16 cellular contexts compared by ENCODE assay signal in genomic region chr5:87074072-87074471, GRCh38.
"Had no signal": no experiment of that assay in that cellular context is flagged by ENCODE, and none has a peak within 500 bp of the region (broad histone marks: within the 10 kb centered on the region; RNA-seq: fewer than 3 reads in every experiment).

No MANE protein-coding gene starts in this region.

- H3K27ac Mint-ChIP-seq: activated T-cell treated with anti-CD3 and anti-CD28 coated beads, Interleukin-2, amount 50 U/mL, for 72 hours; neural progenitor cell had no signal

- H3K9me3 ChIP-seq: pancreas, stomach, thoracic aorta had no signal

- H3K27me3 ChIP-seq: hepatocyte, neural progenitor cell, pancreas, stomach had no signal

- DNase-seq: activated B cell treated with CpG ODN at 0.5 μM for 24 hours; activated CD4-positive, alpha-beta T cell treated with anti-CD3 and anti-CD28 coated beads, Interleukin-2, amount 50 U/mL, for 1 hour; activated CD8-positive, alpha-beta memory T cell treated with anti-CD3 and anti-CD28 coated beads, Interleukin-2, amount 50 U/mL, for 4 hours; activated gamma-delta T cell treated with Interleukin-2 at 50 U/mL for 16 hours; activated T-cell treated with anti-CD3 and anti-CD28 coated beads, Interleukin-2, amount 50 U/mL, for 72 hours; caudate nucleus; effector memory CD4-positive, alpha-beta T cell; left ventricle myocardium superior; mesendoderm; pancreas; stimulated activated CD4-positive, alpha-beta T cell treated with anti-CD3 and anti-CD28 coated beads, Interleukin-4, amount 100 ng/mL, for 1 hour; stomach had no signal

- H3K36me3 Mint-ChIP-seq: neural progenitor cell had no signal

- H3K36me3 ChIP-seq: neural progenitor cell, pancreas, stomach, thoracic aorta had no signal

- H3K4me3 Mint-ChIP-seq: activated B cell treated with CpG ODN at 0.5 μM for 24 hours; activated T-cell treated with anti-CD3 and anti-CD28 coated beads, Interleukin-2, amount 50 U/mL, for 72 hours; neural progenitor cell; T-helper 1 cell treated with Interleukin-12 subunit alpha and Interleukin-12 subunit beta and Interleukin-4 antibody, amounts not matched to agents 30 μg/mL and 1 μg/mL, for 36 hours had no signal

- ATAC-seq: activated T-cell treated with anti-CD3 and anti-CD28 coated beads, Interleukin-2, amount 50 U/mL, for 72 hours; left ventricle myocardium superior; pancreas had no signal

- H3K27ac ChIP-seq: hepatocyte, neural progenitor cell, pancreas, thoracic aorta had no signal

- H3K4me1 ChIP-seq: neural progenitor cell, pancreas, stomach had no signal

- H3K4me1 Mint-ChIP-seq: neural progenitor cell had no signal

- H3K9me3 Mint-ChIP-seq: activated B cell treated with CpG ODN at 0.5 μM for 24 hours; activated T-cell treated with anti-CD3 and anti-CD28 coated beads, Interleukin-2, amount 50 U/mL, for 72 hours; neural progenitor cell had no signal

- H3K9ac ChIP-seq: neural progenitor cell had no signal

- H3K4me2 ChIP-seq: hepatocyte, neural progenitor cell had no signal

- H2AFZ ChIP-seq: hepatocyte, neural progenitor cell had no signal

- H3K4me3 ChIP-seq: hepatocyte, neural progenitor cell, pancreas, stomach, thoracic aorta had no signal

- H3K27me3 Mint-ChIP-seq: activated B cell treated with CpG ODN at 0.5 μM for 24 hours had no signal
